Comparison of ENCODE assay signal across 18 cellular contexts in genomic region chr6:17475845-17476244, GRCh38.
DNase-seq lines count a peak whose midpoint lies in the region; ATAC-seq and TF ChIP-seq lines count a peak whose summit lies in the region.
"Had no signal": no experiment of that assay in that cellular context is flagged by ENCODE, and none has a peak within 500 bp of the region (broad histone marks: within the 10 kb centered on the region; RNA-seq: fewer than 3 reads in every experiment).

No MANE protein-coding gene starts in this region.

- intact Hi-C loops in left ventricle myocardium inferior (cut with micrococcal nuclease) (no loop called here), Right ventricle myocardium superior (cut with DNase I) (no loop called here)

- no peak for ATAC-seq in Right ventricle myocardium superior (ENCODE audit: poor library complexity)
- ATAC-seq in GM21447 (IDR thresholded peaks at IDR 0.05; ENCODE audit: unreplicated experiment), result no peak
- ATAC-seq: Panc1 had no signal

- H3K27ac ChIP-seq in left ventricle myocardium inferior (replicated peaks) (peak overlapping the region; percentile 18), muscle layer of colon (ENCODE audit: low read depth, low read length) (peak overlapping the region; percentile 45), stomach smooth muscle (ENCODE audit: low read length) (peak overlapping the region; percentile 92)
- H3K27ac ChIP-seq: BLaER1 had no signal

- H3K27me3 ChIP-seq in left ventricle myocardium inferior (ENCODE audit: low read depth), result no peaks in the 10 kb centered on the region
- H3K27me3 ChIP-seq in muscle layer of colon (ENCODE audit: control insufficient read depth in 1 of 2, insufficient read depth in 2 of 2, low read length in 2 of 2), result no peaks in the 10 kb centered on the region
- H3K27me3 ChIP-seq in stomach smooth muscle (ENCODE audit: control insufficient read depth in 1 of 2, insufficient read depth in 2 of 2, low read length in 2 of 2), result no peaks in the 10 kb centered on the region
- H3K27me3 ChIP-seq: BLaER1 had no signal

- H3K9me3 ChIP-seq in left ventricle myocardium inferior (replicated peaks), result no peaks in the 10 kb centered on the region
- H3K9me3 ChIP-seq in muscle layer of colon (ENCODE audit: low read length), result no peaks in the 10 kb centered on the region
- no peaks in the 10 kb centered on the region for H3K9me3 ChIP-seq in stomach smooth muscle (ENCODE audit: control insufficient read depth in 2 of 2, low read length in 2 of 2)
- H3K9me3 ChIP-seq: BLaER1 had no signal

- H3K4me3 ChIP-seq in left ventricle myocardium inferior (no peak overlapping the region), muscle layer of colon (ENCODE audit: low read depth in 1 of 2, low read length in 2 of 2) (no peak overlapping the region), stomach smooth muscle (ENCODE audit: low read length in 2 of 2) (no peak overlapping the region)
- H3K4me3 ChIP-seq: BLaER1 had no signal

- no peak overlapping the region for H3K9ac ChIP-seq in muscle layer of colon (ENCODE audit: low read length)
- no peak overlapping the region for H3K9ac ChIP-seq in stomach smooth muscle (ENCODE audit: low read length in 2 of 2)
- H3K9ac ChIP-seq: BLaER1 had no signal

- H3K4me1 ChIP-seq in left ventricle myocardium inferior, result peaks cover 26% of the 10 kb centered on the region
- peaks cover 54% of the 10 kb centered on the region for H3K4me1 ChIP-seq in muscle layer of colon (ENCODE audit: insufficient read depth, low read length)
- H3K4me1 ChIP-seq in stomach smooth muscle (ENCODE audit: control insufficient read depth, insufficient read depth, low read length), result peaks cover 16% of the 10 kb centered on the region

- H3K36me3 ChIP-seq in left ventricle myocardium inferior, result no peaks in the 10 kb centered on the region
- H3K36me3 ChIP-seq in muscle layer of colon (ENCODE audit: insufficient read depth, low read length), result no peaks in the 10 kb centered on the region
- no peaks in the 10 kb centered on the region for H3K36me3 ChIP-seq in stomach smooth muscle (ENCODE audit: control insufficient read depth in 2 of 2, insufficient read depth in 2 of 2, low read length in 2 of 2)
- H3K36me3 ChIP-seq: BLaER1 had no signal

- DNase-seq in left ventricle myocardium inferior (no peak), Right ventricle myocardium superior (no peak), NCI-H524 treated with DMSO at 0.1 percent for 48 hours (lab: John Stamatoyannopoulos, UW) (peak; percentile 80), NCI-H345 treated with DMSO at 0.1 percent for 48 hours (lab: John Stamatoyannopoulos, UW; ENCODE audit: unreplicated experiment) (no peak)
- DNase-seq in activated CD4-positive, alpha-beta T cell treated with anti-CD3 and anti-CD28 coated beads for 1 hour, result no peak
- DNase-seq: ACHN; CD4-positive, alpha-beta T cell; COR-L47; DMS79; Kasumi-1; NCI-H187; NCI-H2107; NCI-H748 treated with DMSO at 0.1 percent for 48 hours had no signal

- no peak for TF ChIP-seq CTCF in left ventricle myocardium inferior (IDR thresholded peaks at IDR 0.05; ENCODE audit: borderline replicate concordance)

Comparison
In these comparisons a context has a peak if more than half of its experiments do, and no peak if none do; other contexts are left out.
1. H3K27ac ChIP-seq: peak in every context shown above with its lines; median percentile 92 in stomach smooth muscle; 45 in muscle layer of colon; 18 in left ventricle myocardium inferior.